In the genomic region with DNA sequence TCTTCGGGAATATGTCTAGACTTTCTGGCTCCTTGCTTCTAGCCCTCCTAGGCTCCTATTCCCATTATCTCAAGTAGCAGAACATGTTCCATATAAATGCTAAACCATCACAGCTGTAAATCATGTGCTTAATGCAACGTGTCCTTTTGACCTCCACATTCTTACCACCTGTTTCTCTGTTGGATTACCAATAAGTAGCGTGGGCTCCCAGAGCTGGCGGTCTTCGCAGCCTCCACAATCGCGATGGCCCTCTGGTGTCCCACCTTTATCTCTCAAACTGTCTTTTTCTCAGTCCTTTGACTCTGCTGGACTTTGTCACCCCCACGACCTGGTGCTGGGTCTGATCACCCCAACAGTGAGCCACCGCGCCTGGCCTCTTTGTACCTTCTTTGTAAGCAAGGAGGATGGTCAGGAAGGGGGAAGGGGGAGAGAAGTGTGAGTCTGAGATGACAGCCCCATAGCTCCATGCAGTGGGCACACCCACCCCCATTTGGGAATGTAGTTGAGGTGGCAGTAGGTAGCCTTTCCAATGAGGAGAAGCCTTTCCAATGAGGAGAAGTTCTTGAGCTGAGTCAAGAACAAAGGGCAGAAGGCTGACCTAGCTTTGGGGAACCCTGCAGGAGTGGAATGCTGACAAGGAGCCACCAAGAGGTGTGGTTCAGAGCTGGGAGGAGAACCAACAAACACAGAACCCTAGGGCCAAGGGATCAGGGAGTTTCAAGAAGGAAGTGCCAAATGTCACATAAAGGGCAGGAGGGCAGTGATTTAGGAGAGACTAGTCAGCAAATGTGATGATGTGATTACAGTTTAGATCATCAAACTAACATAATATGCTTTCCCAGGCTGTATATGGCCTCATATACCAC, we compare ENCODE assay signal across 2 cellular contexts.
TF ChIP-seq lines count a peak whose summit lies in the region.

No MANE protein-coding gene starts in this region.

TF ChIP-seq in HepG2, 621 proteins besides CTCF, POLR2A, EP300 and RAD21:
- TF ChIP-seq TBX3 (IDR thresholded peaks at IDR 0.05; ENCODE audit: borderline replicate concordance) (no peak), ZNF709 (CRISPR knock-in tag; IDR thresholded peaks at IDR 0.05) (no peak), NR0B2 (CRISPR knock-in tag; IDR thresholded peaks at IDR 0.05) (no peak), SALL1 (CRISPR knock-in tag; IDR thresholded peaks at IDR 0.05) (no peak), ZMYM3 (CRISPR knock-in tag; IDR thresholded peaks at IDR 0.05) (no peak), NR2F1 (CRISPR knock-in tag; IDR thresholded peaks at IDR 0.05) (no peak)

TF ChIP-seq in WTC11, 78 proteins besides CTCF, POLR2A, EP300 and RAD21:
- TF ChIP-seq CREM (CRISPR knock-in tag; IDR thresholded peaks at IDR 0.05), result no peak
- TF ChIP-seq, protein P1, sequence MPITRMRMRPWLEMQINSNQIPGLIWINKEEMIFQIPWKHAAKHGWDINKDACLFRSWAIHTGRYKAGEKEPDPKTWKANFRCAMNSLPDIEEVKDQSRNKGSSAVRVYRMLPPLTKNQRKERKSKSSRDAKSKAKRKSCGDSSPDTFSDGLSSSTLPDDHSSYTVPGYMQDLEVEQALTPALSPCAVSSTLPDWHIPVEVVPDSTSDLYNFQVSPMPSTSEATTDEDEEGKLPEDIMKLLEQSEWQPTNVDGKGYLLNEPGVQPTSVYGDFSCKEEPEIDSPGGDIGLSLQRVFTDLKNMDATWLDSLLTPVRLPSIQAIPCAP (CRISPR knock-in tag; IDR thresholded peaks at IDR 0.05), result no peak
- TF ChIP-seq ETV6 (CRISPR knock-in tag; IDR thresholded peaks at IDR 0.05), result no peak
- TF ChIP-seq RORB (CRISPR knock-in tag; IDR thresholded peaks at IDR 0.05), result no peak
- TF ChIP-seq NFATC4 (CRISPR knock-in tag; IDR thresholded peaks at IDR 0.05), result no peak
- TF ChIP-seq, protein P2, sequence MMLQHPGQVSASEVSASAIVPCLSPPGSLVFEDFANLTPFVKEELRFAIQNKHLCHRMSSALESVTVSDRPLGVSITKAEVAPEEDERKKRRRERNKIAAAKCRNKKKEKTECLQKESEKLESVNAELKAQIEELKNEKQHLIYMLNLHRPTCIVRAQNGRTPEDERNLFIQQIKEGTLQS (CRISPR knock-in tag; conservative IDR thresholded peaks at IDR 0.05), result no peak
TF ChIP-seq in WTC11: peak in this region for 0.
